In the genomic region with DNA sequence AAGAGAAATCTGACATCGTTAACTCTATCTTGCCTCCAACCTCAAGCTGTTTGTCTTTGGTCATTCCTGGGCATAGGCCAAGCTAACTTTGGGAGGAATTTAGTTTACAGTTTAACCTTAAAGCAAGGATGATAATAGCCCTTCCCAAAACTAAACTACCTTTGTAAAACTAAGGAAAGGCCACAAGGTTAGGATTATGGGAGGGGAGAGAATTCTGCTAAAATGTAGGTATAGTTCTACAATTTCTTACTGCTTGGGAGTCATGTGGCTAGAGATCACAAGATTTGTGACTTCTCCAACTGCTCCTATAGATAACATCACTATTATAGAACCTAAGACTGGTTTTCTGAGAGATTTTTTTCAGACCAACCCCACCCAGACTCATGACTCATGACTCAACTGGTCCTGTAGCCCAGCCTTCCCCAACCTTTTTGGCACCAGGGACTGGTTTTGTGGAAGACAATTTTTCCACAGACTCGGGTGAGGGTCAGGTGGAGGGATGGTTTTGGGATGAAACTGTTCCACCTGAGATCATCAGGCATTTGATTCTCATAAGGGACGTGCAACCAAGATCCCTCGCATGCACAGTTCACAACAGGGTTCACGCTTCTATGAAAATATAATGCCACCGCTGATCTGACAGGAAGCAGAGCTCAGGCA, we compare ENCODE assay signal across 2 cellular contexts.
TF ChIP-seq lines count a peak whose summit lies in the region.

No MANE protein-coding gene starts in this region.

TF ChIP-seq in K562, 482 proteins besides CTCF, POLR2A, EP300 and RAD21 (continues in another document):
- TF ChIP-seq SMAD3 (CRISPR knock-in tag; conservative IDR thresholded peaks at IDR 0.05) (peak; percentile 83), RAD51 (IDR thresholded peaks at IDR 0.05; ENCODE audit: borderline replicate concordance, low read depth) (peak; percentile 37; the same call in 1 of the 2 replicates), ZNF133 (CRISPR knock-in tag; IDR thresholded peaks at IDR 0.05) (0 out of 2 replicates have a peak, but pooled peaks have one; percentile 46), ZNF668 (CRISPR knock-in tag; IDR thresholded peaks at IDR 0.05) (0 out of 2 replicates have a peak, but pooled peaks have one; percentile 13), MAZ (CRISPR knock-in tag; conservative IDR thresholded peaks at IDR 0.05 in 1 of 2, IDR thresholded peaks at IDR 0.05 in 1 of 2) (peak in 1 of 2 experiments; percentile 34; a peak in 1 of 4 replicates), SIX5 (IDR thresholded peaks at IDR 0.05; ENCODE audit: borderline replicate concordance in 1 of 2, insufficient read depth in 1 of 2, low read depth in 1 of 2, low read length in 2 of 2) (no peak), HDAC6 (IDR thresholded peaks at IDR 0.05; ENCODE audit: low read depth, low read length) (no peak), KLF16 (IDR thresholded peaks at IDR 0.05) (no peak), ZFP1 (CRISPR knock-in tag; IDR thresholded peaks at IDR 0.05) (peak; percentile 20; the same call in 1 of the 2 replicates), TEAD1 (CRISPR knock-in tag; IDR thresholded peaks at IDR 0.05) (peak in 1 of 2 experiments; percentile 86; a peak in 2 of 4 replicates), FOXM1 (IDR thresholded peaks at IDR 0.05; ENCODE audit: low read depth) (peak; percentile 35; the same call in 1 of the 2 replicates), FOXM1 (CRISPR knock-in tag; IDR thresholded peaks at IDR 0.05; ENCODE audit: low read depth) (no peak), ZNF766 (CRISPR knock-in tag; conservative IDR thresholded peaks at IDR 0.05) (peak; percentile 13; the same call in 1 of the 2 replicates), ZEB2 (IDR thresholded peaks at IDR 0.05) (peak; percentile 46; the same call in 1 of the 2 replicates), MED1 (CRISPR knock-in tag; IDR thresholded peaks at IDR 0.05; ENCODE audit: borderline replicate concordance) (no peak)
- TF ChIP-seq, protein P1, sequence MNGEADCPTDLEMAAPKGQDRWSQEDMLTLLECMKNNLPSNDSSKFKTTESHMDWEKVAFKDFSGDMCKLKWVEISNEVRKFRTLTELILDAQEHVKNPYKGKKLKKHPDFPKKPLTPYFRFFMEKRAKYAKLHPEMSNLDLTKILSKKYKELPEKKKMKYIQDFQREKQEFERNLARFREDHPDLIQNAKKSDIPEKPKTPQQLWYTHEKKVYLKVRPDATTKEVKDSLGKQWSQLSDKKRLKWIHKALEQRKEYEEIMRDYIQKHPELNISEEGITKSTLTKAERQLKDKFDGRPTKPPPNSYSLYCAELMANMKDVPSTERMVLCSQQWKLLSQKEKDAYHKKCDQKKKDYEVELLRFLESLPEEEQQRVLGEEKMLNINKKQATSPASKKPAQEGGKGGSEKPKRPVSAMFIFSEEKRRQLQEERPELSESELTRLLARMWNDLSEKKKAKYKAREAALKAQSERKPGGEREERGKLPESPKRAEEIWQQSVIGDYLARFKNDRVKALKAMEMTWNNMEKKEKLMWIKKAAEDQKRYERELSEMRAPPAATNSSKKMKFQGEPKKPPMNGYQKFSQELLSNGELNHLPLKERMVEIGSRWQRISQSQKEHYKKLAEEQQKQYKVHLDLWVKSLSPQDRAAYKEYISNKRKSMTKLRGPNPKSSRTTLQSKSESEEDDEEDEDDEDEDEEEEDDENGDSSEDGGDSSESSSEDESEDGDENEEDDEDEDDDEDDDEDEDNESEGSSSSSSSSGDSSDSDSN (IDR thresholded peaks at IDR 0.05; ENCODE audit: borderline replicate concordance in 1 of 2, low read depth in 2 of 2, low read length in 2 of 2): no peak
- TF ChIP-seq, protein P2, sequence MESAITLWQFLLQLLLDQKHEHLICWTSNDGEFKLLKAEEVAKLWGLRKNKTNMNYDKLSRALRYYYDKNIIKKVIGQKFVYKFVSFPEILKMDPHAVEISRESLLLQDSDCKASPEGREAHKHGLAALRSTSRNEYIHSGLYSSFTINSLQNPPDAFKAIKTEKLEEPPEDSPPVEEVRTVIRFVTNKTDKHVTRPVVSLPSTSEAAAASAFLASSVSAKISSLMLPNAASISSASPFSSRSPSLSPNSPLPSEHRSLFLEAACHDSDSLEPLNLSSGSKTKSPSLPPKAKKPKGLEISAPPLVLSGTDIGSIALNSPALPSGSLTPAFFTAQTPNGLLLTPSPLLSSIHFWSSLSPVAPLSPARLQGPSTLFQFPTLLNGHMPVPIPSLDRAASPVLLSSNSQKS (CRISPR knock-in tag; IDR thresholded peaks at IDR 0.05): 0 out of 2 replicates have a peak, but pooled peaks have one; percentile 42
- TF ChIP-seq, protein P3, sequence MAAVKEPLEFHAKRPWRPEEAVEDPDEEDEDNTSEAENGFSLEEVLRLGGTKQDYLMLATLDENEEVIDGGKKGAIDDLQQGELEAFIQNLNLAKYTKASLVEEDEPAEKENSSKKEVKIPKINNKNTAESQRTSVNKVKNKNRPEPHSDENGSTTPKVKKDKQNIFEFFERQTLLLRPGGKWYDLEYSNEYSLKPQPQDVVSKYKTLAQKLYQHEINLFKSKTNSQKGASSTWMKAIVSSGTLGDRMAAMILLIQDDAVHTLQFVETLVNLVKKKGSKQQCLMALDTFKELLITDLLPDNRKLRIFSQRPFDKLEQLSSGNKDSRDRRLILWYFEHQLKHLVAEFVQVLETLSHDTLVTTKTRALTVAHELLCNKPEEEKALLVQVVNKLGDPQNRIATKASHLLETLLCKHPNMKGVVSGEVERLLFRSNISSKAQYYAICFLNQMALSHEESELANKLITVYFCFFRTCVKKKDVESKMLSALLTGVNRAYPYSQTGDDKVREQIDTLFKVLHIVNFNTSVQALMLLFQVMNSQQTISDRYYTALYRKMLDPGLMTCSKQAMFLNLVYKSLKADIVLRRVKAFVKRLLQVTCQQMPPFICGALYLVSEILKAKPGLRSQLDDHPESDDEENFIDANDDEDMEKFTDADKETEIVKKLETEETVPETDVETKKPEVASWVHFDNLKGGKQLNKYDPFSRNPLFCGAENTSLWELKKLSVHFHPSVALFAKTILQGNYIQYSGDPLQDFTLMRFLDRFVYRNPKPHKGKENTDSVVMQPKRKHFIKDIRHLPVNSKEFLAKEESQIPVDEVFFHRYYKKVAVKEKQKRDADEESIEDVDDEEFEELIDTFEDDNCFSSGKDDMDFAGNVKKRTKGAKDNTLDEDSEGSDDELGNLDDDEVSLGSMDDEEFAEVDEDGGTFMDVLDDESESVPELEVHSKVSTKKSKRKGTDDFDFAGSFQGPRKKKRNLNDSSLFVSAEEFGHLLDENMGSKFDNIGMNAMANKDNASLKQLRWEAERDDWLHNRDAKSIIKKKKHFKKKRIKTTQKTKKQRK (IDR thresholded peaks at IDR 0.05; ENCODE audit: borderline replicate concordance, low read depth, low read length): no peak
- TF ChIP-seq, protein P4, sequence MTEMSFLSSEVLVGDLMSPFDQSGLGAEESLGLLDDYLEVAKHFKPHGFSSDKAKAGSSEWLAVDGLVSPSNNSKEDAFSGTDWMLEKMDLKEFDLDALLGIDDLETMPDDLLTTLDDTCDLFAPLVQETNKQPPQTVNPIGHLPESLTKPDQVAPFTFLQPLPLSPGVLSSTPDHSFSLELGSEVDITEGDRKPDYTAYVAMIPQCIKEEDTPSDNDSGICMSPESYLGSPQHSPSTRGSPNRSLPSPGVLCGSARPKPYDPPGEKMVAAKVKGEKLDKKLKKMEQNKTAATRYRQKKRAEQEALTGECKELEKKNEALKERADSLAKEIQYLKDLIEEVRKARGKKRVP (CRISPR knock-in tag; IDR thresholded peaks at IDR 0.05): peak; percentile 30; the same call in 1 of the 2 replicates

TF ChIP-seq in HepG2, 621 proteins besides CTCF, POLR2A, EP300 and RAD21:
- TF ChIP-seq, protein P5, sequence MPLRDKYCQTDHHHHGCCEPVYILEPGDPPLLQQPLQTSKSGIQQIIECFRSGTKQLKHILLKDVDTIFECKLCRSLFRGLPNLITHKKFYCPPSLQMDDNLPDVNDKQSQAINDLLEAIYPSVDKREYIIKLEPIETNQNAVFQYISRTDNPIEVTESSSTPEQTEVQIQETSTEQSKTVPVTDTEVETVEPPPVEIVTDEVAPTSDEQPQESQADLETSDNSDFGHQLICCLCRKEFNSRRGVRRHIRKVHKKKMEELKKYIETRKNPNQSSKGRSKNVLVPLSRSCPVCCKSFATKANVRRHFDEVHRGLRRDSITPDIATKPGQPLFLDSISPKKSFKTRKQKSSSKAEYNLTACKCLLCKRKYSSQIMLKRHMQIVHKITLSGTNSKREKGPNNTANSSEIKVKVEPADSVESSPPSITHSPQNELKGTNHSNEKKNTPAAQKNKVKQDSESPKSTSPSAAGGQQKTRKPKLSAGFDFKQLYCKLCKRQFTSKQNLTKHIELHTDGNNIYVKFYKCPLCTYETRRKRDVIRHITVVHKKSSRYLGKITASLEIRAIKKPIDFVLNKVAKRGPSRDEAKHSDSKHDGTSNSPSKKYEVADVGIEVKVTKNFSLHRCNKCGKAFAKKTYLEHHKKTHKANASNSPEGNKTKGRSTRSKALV (CRISPR knock-in tag; IDR thresholded peaks at IDR 0.05): no peak
- TF ChIP-seq ZMAT3 (CRISPR knock-in tag; conservative IDR thresholded peaks at IDR 0.05) (no peak), ZNF614 (CRISPR knock-in tag; IDR thresholded peaks at IDR 0.05; ENCODE audit: borderline replicate concordance) (no peak), ZNF547 (CRISPR knock-in tag; IDR thresholded peaks at IDR 0.05) (no peak), ZNF746 (CRISPR knock-in tag; IDR thresholded peaks at IDR 0.05) (no peak), TBX2 (CRISPR knock-in tag; IDR thresholded peaks at IDR 0.05; ENCODE audit: borderline replicate concordance) (no peak), ZNF816 (CRISPR knock-in tag; IDR thresholded peaks at IDR 0.05; ENCODE audit: borderline replicate concordance) (no peak), FOSL1 (CRISPR knock-in tag; IDR thresholded peaks at IDR 0.05; ENCODE audit: borderline replicate concordance) (no peak), KLF12 (CRISPR knock-in tag; IDR thresholded peaks at IDR 0.05; ENCODE audit: borderline replicate concordance) (no peak), FIP1L1 (IDR thresholded peaks at IDR 0.05; ENCODE audit: borderline replicate concordance, insufficient read depth, low read depth, low read length) (no peak), CENPX (CRISPR knock-in tag; IDR thresholded peaks at IDR 0.05) (no peak), ADNP (CRISPR knock-in tag; IDR thresholded peaks at IDR 0.05) (no peak), LCORL (IDR thresholded peaks at IDR 0.05) (no peak), LCORL (CRISPR knock-in tag; IDR thresholded peaks at IDR 0.05) (no peak)
- TF ChIP-seq, protein P6, sequence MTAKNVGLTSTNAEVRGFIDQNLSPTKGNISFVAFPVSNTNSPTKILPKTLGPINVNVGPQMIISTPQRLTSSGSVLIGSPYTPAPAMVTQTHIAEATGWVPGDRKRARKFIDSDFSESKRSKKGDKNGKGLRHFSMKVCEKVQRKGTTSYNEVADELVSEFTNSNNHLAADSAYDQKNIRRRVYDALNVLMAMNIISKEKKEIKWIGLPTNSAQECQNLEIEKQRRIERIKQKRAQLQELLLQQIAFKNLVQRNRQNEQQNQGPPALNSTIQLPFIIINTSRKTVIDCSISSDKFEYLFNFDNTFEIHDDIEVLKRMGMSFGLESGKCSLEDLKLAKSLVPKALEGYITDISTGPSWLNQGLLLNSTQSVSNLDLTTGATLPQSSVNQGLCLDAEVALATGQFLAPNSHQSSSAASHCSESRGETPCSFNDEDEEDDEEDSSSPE (CRISPR knock-in tag; IDR thresholded peaks at IDR 0.05): no peak
- TF ChIP-seq, protein P7, sequence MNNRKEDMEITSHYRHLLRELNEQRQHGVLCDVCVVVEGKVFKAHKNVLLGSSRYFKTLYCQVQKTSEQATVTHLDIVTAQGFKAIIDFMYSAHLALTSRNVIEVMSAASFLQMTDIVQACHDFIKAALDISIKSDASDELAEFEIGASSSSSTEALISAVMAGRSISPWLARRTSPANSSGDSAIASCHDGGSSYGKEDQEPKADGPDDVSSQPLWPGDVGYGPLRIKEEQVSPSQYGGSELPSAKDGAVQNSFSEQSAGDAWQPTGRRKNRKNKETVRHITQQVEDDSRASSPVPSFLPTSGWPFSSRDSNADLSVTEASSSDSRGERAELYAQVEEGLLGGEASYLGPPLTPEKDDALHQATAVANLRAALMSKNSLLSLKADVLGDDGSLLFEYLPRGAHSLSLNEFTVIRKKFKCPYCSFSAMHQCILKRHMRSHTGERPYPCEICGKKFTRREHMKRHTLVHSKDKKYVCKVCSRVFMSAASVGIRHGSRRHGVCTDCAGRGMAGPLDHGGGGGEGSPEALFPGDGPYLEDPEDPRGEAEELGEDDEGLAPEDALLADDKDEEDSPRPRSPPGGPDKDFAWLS (CRISPR knock-in tag; IDR thresholded peaks at IDR 0.05; ENCODE audit: borderline replicate concordance): no peak
- TF ChIP-seq, protein P8, sequence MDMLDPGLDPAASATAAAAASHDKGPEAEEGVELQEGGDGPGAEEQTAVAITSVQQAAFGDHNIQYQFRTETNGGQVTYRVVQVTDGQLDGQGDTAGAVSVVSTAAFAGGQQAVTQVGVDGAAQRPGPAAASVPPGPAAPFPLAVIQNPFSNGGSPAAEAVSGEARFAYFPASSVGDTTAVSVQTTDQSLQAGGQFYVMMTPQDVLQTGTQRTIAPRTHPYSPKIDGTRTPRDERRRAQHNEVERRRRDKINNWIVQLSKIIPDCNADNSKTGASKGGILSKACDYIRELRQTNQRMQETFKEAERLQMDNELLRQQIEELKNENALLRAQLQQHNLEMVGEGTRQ (IDR thresholded peaks at IDR 0.05; ENCODE audit: low read depth, low read length): no peak
- TF ChIP-seq, protein P8 (CRISPR knock-in tag; IDR thresholded peaks at IDR 0.05; ENCODE audit: borderline replicate concordance): no peak
- TF ChIP-seq, protein P9, sequence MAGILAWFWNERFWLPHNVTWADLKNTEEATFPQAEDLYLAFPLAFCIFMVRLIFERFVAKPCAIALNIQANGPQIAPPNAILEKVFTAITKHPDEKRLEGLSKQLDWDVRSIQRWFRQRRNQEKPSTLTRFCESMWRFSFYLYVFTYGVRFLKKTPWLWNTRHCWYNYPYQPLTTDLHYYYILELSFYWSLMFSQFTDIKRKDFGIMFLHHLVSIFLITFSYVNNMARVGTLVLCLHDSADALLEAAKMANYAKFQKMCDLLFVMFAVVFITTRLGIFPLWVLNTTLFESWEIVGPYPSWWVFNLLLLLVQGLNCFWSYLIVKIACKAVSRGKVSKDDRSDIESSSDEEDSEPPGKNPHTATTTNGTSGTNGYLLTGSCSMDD (CRISPR knock-in tag; IDR thresholded peaks at IDR 0.05): no peak
